In genomic region chr4:152779513-152780266, GRCh38 we compare ENCODE assay signal across 1 cellular context.
TF ChIP-seq lines count a peak whose summit lies in the region.

Gene ARFIP1 (plus strand): TSS chr4:152779954. CDS start chr4:152829634, 49,680 bp downstream.
Gene TIGD4 (minus strand): TSS chr4:152779730. CDS start chr4:152771004, 8,726 bp downstream.

TF ChIP-seq in HEK293, 187 proteins besides CTCF, POLR2A, EP300 and RAD21 (continued from another document and continues in another):
- TF ChIP-seq PRDM10 (tag by site-specific recombination; IDR thresholded peaks at IDR 0.05) (peak; percentile 68), ZNF391 (tag by site-specific recombination; IDR thresholded peaks at IDR 0.05; ENCODE audit: borderline replicate concordance, low read depth) (peak; percentile 66; the same call in 1 of the 2 replicates), TRIM28 (IDR thresholded peaks at IDR 0.05; ENCODE audit: borderline replicate concordance, low read length) (no peak), ZNF146 (tag by site-specific recombination; IDR thresholded peaks at IDR 0.05) (0 out of 2 replicates have a peak, but pooled peaks have one; percentile 12), SP3 (tag by site-specific recombination; IDR thresholded peaks at IDR 0.05) (peak; percentile 91), ZNF24 (tag by site-specific recombination; IDR thresholded peaks at IDR 0.05) (0 out of 2 replicates have a peak, but pooled peaks have one; percentile 10), SP7 (tag by site-specific recombination; IDR thresholded peaks at IDR 0.05) (peak; percentile 58), WT1 (tag by site-specific recombination; IDR thresholded peaks at IDR 0.05) (0 out of 2 replicates have a peak, but pooled peaks have one; percentile 15), ZBTB48 (tag by site-specific recombination; IDR thresholded peaks at IDR 0.05) (peak; percentile 87; the same call in 1 of the 2 replicates), ZNF610 (tag by site-specific recombination; IDR thresholded peaks at IDR 0.05; ENCODE audit: borderline replicate concordance) (peak; percentile 76; the same call in 1 of the 2 replicates), ZFHX2 (tag by site-specific recombination; conservative IDR thresholded peaks at IDR 0.05) (peak; percentile 47), SP2 (tag by site-specific recombination; IDR thresholded peaks at IDR 0.05) (peak; percentile 93), REST (tag by site-specific recombination; IDR thresholded peaks at IDR 0.05) (no peak), ZNF488 (tag by site-specific recombination; IDR thresholded peaks at IDR 0.05) (no peak), BCL11B (tag by site-specific recombination; IDR thresholded peaks at IDR 0.05; ENCODE audit: low read depth) (peak; percentile 78), ZNF645 (tag by site-specific recombination; IDR thresholded peaks at IDR 0.05) (no peak), ZNF768 (tag by site-specific recombination; IDR thresholded peaks at IDR 0.05) (no peak), ZNF837 (tag by site-specific recombination; IDR thresholded peaks at IDR 0.05) (no peak), ZNF341 (tag by site-specific recombination; IDR thresholded peaks at IDR 0.05; ENCODE audit: low read depth) (peak; percentile 73), ZNF792 (tag by site-specific recombination; IDR thresholded peaks at IDR 0.05) (no peak), EGR2 (tag by site-specific recombination; IDR thresholded peaks at IDR 0.05; ENCODE audit: low read depth) (peak; percentile 26; the same call in 1 of the 2 replicates), ZNF155 (tag by site-specific recombination; IDR thresholded peaks at IDR 0.05) (no peak), ZNF629 (tag by site-specific recombination; IDR thresholded peaks at IDR 0.05) (peak; percentile 78), ZFP3 (tag by site-specific recombination; IDR thresholded peaks at IDR 0.05; ENCODE audit: low read depth) (no peak), ZFP37 (tag by site-specific recombination; IDR thresholded peaks at IDR 0.05) (0 out of 2 replicates have a peak, but pooled peaks have one; percentile 61), ZNF398 (tag by site-specific recombination; IDR thresholded peaks at IDR 0.05) (peak; percentile 30; the same call in 1 of the 2 replicates), ZNF624 (tag by site-specific recombination; IDR thresholded peaks at IDR 0.05) (no peak), ZNF561 (tag by site-specific recombination; IDR thresholded peaks at IDR 0.05; ENCODE audit: borderline replicate concordance) (no peak), ZBTB21 (tag by site-specific recombination; IDR thresholded peaks at IDR 0.05) (peak; percentile 65), KLF1 (tag by site-specific recombination; IDR thresholded peaks at IDR 0.05) (peak; percentile 60; the same call in 1 of the 2 replicates), ZNF2 (tag by site-specific recombination; IDR thresholded peaks at IDR 0.05) (peak; percentile 60; the same call in 1 of the 2 replicates), ZSCAN18 (tag by site-specific recombination; IDR thresholded peaks at IDR 0.05) (no peak), ZBTB26 (tag by site-specific recombination; optimal IDR thresholded peaks at IDR 0.05) (peak; percentile 49), IKZF3 (tag by site-specific recombination; IDR thresholded peaks at IDR 0.05) (0 out of 2 replicates have a peak, but pooled peaks have one; percentile 13), ZSCAN30 (tag by site-specific recombination; IDR thresholded peaks at IDR 0.05) (0 out of 2 replicates have a peak, but pooled peaks have one; percentile 38), ZBTB11 (tag by site-specific recombination; conservative IDR thresholded peaks at IDR 0.05; ENCODE audit: low read depth) (peak; percentile 94), RBAK (tag by site-specific recombination; IDR thresholded peaks at IDR 0.05) (no peak), ZNF580 (tag by site-specific recombination; IDR thresholded peaks at IDR 0.05) (peak; percentile 99), BCL11A (tag by site-specific recombination; IDR thresholded peaks at IDR 0.05; ENCODE audit: low read depth) (peak; percentile 88), ZSCAN5A (tag by site-specific recombination; IDR thresholded peaks at IDR 0.05) (no peak), GLIS2 (tag by site-specific recombination; IDR thresholded peaks at IDR 0.05) (peak; percentile 82), MYNN (tag by site-specific recombination; IDR thresholded peaks at IDR 0.05; ENCODE audit: borderline replicate concordance) (peak; percentile 70; the same call in 1 of the 2 replicates)
